Comparison of ENCODE assay signal across 15 cellular contexts in genomic region chr6:42766163-42766670, GRCh38. TPM values are rescaled to one million over a fixed set of nuclear protein-coding genes. Genes with fewer than 3 reads are reported as not detected.
DNase-seq lines count a peak whose midpoint lies in the region; FAIRE-seq and TF ChIP-seq lines count a peak whose summit lies in the region.
"Had no signal": no experiment of that assay in that cellular context is flagged by ENCODE, and none has a peak within 500 bp of the region (broad histone marks: within the 10 kb centered on the region; RNA-seq: fewer than 3 reads in every experiment).

No MANE protein-coding gene starts in this region.

- no peak for TF ChIP-seq CTCF in A673 (conservative IDR thresholded peaks at IDR 0.05; ENCODE audit: low read depth, low read length)

- no peaks in the 10 kb centered on the region for H3K36me3 ChIP-seq in A673 (ENCODE audit: insufficient read depth, low read length, poor library complexity, severe bottlenecking)

- intact Hi-C loops in A673 (cut with micrococcal nuclease; ENCODE audit: unreplicated experiment) = no loop called here

- no peak overlapping the region for H3K4me3 ChIP-seq in A673 (ENCODE audit: low read depth, low read length, poor library complexity, severe bottlenecking)

- H3K9me3 ChIP-seq in A673 (ENCODE audit: low read depth, low read length, poor library complexity, severe bottlenecking) = no peaks in the 10 kb centered on the region

- H3K27ac ChIP-seq in A673 (ENCODE audit: low read depth, low read length, poor library complexity, severe bottlenecking) = no peak overlapping the region

- H3K27me3 ChIP-seq in A673 (replicated peaks; ENCODE audit: insufficient read depth, low read depth, low read length, poor library complexity) = no peaks in the 10 kb centered on the region

- FAIRE-seq in urothelium cell line (lab: Jason Lieb, UNC) = no peak

- CTCF ChIA-PET in A673 (lab: Charles Lee) = no interaction called here

- POLR2A ChIA-PET in A673 (lab: Charles Lee; ENCODE audit: low non-redundant PET) = no interaction called here

- H3K4me3 Mint-ChIP-seq in immature natural killer cell = peak overlapping the region; percentile 51 to 71 (median 64)
- H3K4me3 Mint-ChIP-seq: T-helper 1 cell treated with Interleukin-12 subunit alpha and Interleukin-12 subunit beta and Interleukin-4 antibody, amounts not matched to agents 30 μg/mL and 1 μg/mL, for 36 hours had no signal

- peaks cover 9 to 18% (median 14%) of the 10 kb centered on the region in 3 donors for H3K27me3 Mint-ChIP-seq in immature natural killer cell (ENCODE audit: low read depth in 3 of 3)

- peaks cover 54 to 64% of the 10 kb centered on the region in 2 donors for H3K4me1 Mint-ChIP-seq in immature natural killer cell

- H3K4me1 ChIP-seq in A673 (ENCODE audit: insufficient read depth, low read length, poor library complexity, severe bottlenecking) = no peaks in the 10 kb centered on the region

- DNase-seq in activated CD8-positive, alpha-beta memory T cell treated with anti-CD3 and anti-CD28 coated beads for 24 hours = peak; percentile 21
- DNase-seq in activated CD8-positive, alpha-beta memory T cell treated with anti-CD3 and anti-CD28 coated beads, Interleukin-2, amount 50 U/mL, for 48 hours = no peak
- DNase-seq in amniotic epithelial cell (ENCODE audit: low read depth) (peak; percentile 65), immature natural killer cell (peak; percentile 51 to 61 (median 56)), urothelium cell line (ENCODE audit: low spot score) (peak; percentile 48), NCI-H1436 treated with DMSO at 0.1 percent for 48 hours (lab: John Stamatoyannopoulos, UW) (no peak), A673 (ENCODE audit: low spot score) (no peak)
- DNase-seq in central memory CD4-positive, alpha-beta T cell = no peak
- DNase-seq: 8988T; activated CD4-positive, alpha-beta T cell treated with anti-CD3 and anti-CD28 coated beads, Interleukin-2, amount 50 U/mL, for 4 hours; mesendoderm; NCI-H2081 treated with DMSO at 0.1 percent for 48 hours had no signal

- no peaks in the 10 kb centered on the region for H3K9me3 Mint-ChIP-seq in immature natural killer cell
- H3K9me3 Mint-ChIP-seq: activated naive CD4-positive, alpha-beta T cell treated with anti-CD3 and anti-CD28 coated beads, Interleukin-2, amount 50 U/mL, for 72 hours; T-helper 1 cell treated with Interleukin-12 subunit alpha and Interleukin-12 subunit beta and Interleukin-4 antibody, amounts not matched to agents 30 μg/mL and 1 μg/mL, for 36 hours had no signal

- H3K27ac Mint-ChIP-seq in immature natural killer cell = peak overlapping the region; percentile 54 to 98 (median 86)
- H3K27ac Mint-ChIP-seq: T-helper 1 cell treated with Interleukin-12 subunit alpha and Interleukin-12 subunit beta and Interleukin-4 antibody, amounts not matched to agents 30 μg/mL and 1 μg/mL, for 36 hours had no signal

- H3K36me3 Mint-ChIP-seq in immature natural killer cell = peaks cover 0 to 11% (median 3%) of the 10 kb centered on the region in 3 donors

- no TSS peak for BruUV-seq in A673 (replicated peaks; lab: Mats Ljungman, UMichigan)

RNA-seq across cellular contexts. Expression of gene BICRAL, which starts 15.6 kb away (rescaled TPM):
- 1 to 10 TPM; 1.9 to 5.3 (median 2.4) TPM for polyA plus RNA-seq in immature natural killer cell
- total RNA-seq in A673 (2021) = 6.9 and 7.9 TPM in 2 replicates

RNA-seq across cellular contexts. Expression of gene TBCC, which starts 20.3 kb away (rescaled TPM):
- 100 to 1,000 TPM; 109 to 140 (median 134) TPM for polyA plus RNA-seq in immature natural killer cell
- total RNA-seq in A673 (2021) = 29.4 and 31.3 TPM in 2 replicates

RNA-seq across cellular contexts. Expression of gene PRPH2, which starts 43.8 kb away (rescaled TPM):
- polyA plus RNA-seq in immature natural killer cell = under 1 TPM in 2 of 3 donors, not detected in 1; 0.08 to 0.25 TPM
- 0.41 and 0.46 TPM in 2 replicates for total RNA-seq in A673 (2021)
- total RNA-seq: activated naive CD4-positive, alpha-beta T cell treated with anti-CD3 and anti-CD28 coated beads, Interleukin-2, amount 50 U/mL, for 72 hours; G401 had no signal

Comparison
In these comparisons a context has a peak if more than half of its experiments do, and no peak if none do; other contexts are left out.
1. DNase-seq: peak in activated CD8-positive, alpha-beta memory T cell treated with anti-CD3 and anti-CD28 coated beads for 24 hours (single experiment), amniotic epithelial cell (single experiment), immature natural killer cell (3 of 3) and urothelium cell line (single experiment); none in activated CD8-positive, alpha-beta memory T cell treated with anti-CD3 and anti-CD28 coated beads, Interleukin-2, amount 50 U/mL, for 48 hours (single experiment), NCI-H1436 treated with DMSO at 0.1 percent for 48 hours (single experiment), central memory CD4-positive, alpha-beta T cell (single experiment) and A673 (single experiment).